In genomic region chr3:149003653-149004305, GRCh38 we compare ENCODE assay signal across 10 cellular contexts. TPM values are rescaled to one million over a fixed set of nuclear protein-coding genes. Genes with fewer than 3 reads are reported as not detected.
DNase-seq lines count a peak whose midpoint lies in the region; ATAC-seq and TF ChIP-seq lines count a peak whose summit lies in the region.
"Had no signal": no experiment of that assay in that cellular context is flagged by ENCODE, and none has a peak within 500 bp of the region (broad histone marks: within the 10 kb centered on the region; RNA-seq: fewer than 3 reads in every experiment).

No MANE protein-coding gene starts in this region.

- no peak overlapping the region for H3K4me3 ChIP-seq in psoas muscle

- ATAC-seq in HG02763 (IDR thresholded peaks at IDR 0.05; ENCODE audit: unreplicated experiment) (peak; percentile 77), psoas muscle (peak in 1 of 4 donors; percentile 2)

- no peaks in the 10 kb centered on the region for H3K27me3 ChIP-seq in psoas muscle (ENCODE audit: insufficient read depth in 3 of 3, low read length in 2 of 3)

- intact Hi-C loops in activated naive CD4-positive, alpha-beta T cell treated with anti-CD3 and anti-CD28 coated beads for 36 hours (cut with micrococcal nuclease) = no loop called here
- intact Hi-C loops in psoas muscle (cut with DNase I) = no loop called here

- peaks cover 14% of the 10 kb centered on the region for H3K4me1 Mint-ChIP-seq in activated naive CD4-positive, alpha-beta T cell treated with anti-CD3 and anti-CD28 coated beads for 36 hours (ENCODE audit: low read depth)

- TF ChIP-seq CTCF in psoas muscle (IDR thresholded peaks at IDR 0.05) = no peak

- peaks cover 0 to 59% of the 10 kb centered on the region in 2 donors for H3K36me3 ChIP-seq in psoas muscle (ENCODE audit: insufficient read depth in 1 of 2, low read depth in 1 of 2)

- H3K4me1 ChIP-seq in psoas muscle = peaks cover 85% of the 10 kb centered on the region

- H3K36me3 Mint-ChIP-seq in activated naive CD4-positive, alpha-beta T cell treated with anti-CD3 and anti-CD28 coated beads for 36 hours (ENCODE audit: low read depth) = peaks cover 30% of the 10 kb centered on the region

- 65 to 85% (median 70%) methylated on average over 6 of the region's 6 CpGs for WGBS in psoas muscle, 3 donors

- H3K9me3 Mint-ChIP-seq in activated naive CD4-positive, alpha-beta T cell treated with anti-CD3 and anti-CD28 coated beads for 36 hours = no peaks in the 10 kb centered on the region
- H3K9me3 Mint-ChIP-seq: naive B cell had no signal

- no peak overlapping the region for H3K27ac Mint-ChIP-seq in activated naive CD4-positive, alpha-beta T cell treated with anti-CD3 and anti-CD28 coated beads for 36 hours

- H3K9me3 ChIP-seq in psoas muscle = no peaks in the 10 kb centered on the region

- no peak overlapping the region for H3K4me3 Mint-ChIP-seq in activated naive CD4-positive, alpha-beta T cell treated with anti-CD3 and anti-CD28 coated beads for 36 hours

- POLR2A ChIA-PET in HEK293T (lab: Yijun Ruan, JAX) = no interaction called here

- no peaks in the 10 kb centered on the region for H3K27me3 Mint-ChIP-seq in activated naive CD4-positive, alpha-beta T cell treated with anti-CD3 and anti-CD28 coated beads for 36 hours (ENCODE audit: low read depth)
- H3K27me3 Mint-ChIP-seq: naive B cell had no signal

- peak overlapping the region; percentile 92 for H3K27ac ChIP-seq in psoas muscle
- H3K27ac ChIP-seq: C4-2B had no signal

- CTCF ChIA-PET in activated naive CD4-positive, alpha-beta T cell treated with anti-CD3 and anti-CD28 coated beads for 36 hours (lab: Charles Lee) = interaction anchor here (0.6 kb wide), 1 partner anchor 900 kb away, joined by 3 read pairs; no protein-coding TSS in a partner anchor
- CTCF ChIA-PET in HEK293T (lab: Yijun Ruan, JAX) = no interaction called here

- peak; percentile 12 for DNase-seq in activated naive CD4-positive, alpha-beta T cell treated with anti-CD3 and anti-CD28 coated beads for 36 hours
- no peak for DNase-seq in activated naive CD4-positive, alpha-beta T cell treated with Interleukin-2 at 50 U/mL for 16 hours
- peak; percentile 79 for DNase-seq in NCI-H748 (lab: John Stamatoyannopoulos, UW; ENCODE audit: unreplicated experiment)
- DNase-seq in psoas muscle = no peak
- DNase-seq in HEK293T (ENCODE audit: extremely low spot score) = no peak
- no peak for DNase-seq in ecto neural progenitor cell (ENCODE audit: low spot score)
- no peak for DNase-seq in stimulated activated CD4-positive, alpha-beta T cell treated with anti-CD3 and anti-CD28 coated beads, Interleukin-4, amount 100 ng/mL, for 4 hours
- DNase-seq: naive B cell had no signal

TF ChIP-seq in HEK293T, 16 proteins besides CTCF, POLR2A, EP300 and RAD21:
- TF ChIP-seq ARNT (IDR thresholded peaks at IDR 0.05) = no peak
- no peak for TF ChIP-seq ELF4 (IDR thresholded peaks at IDR 0.05)
- no peak for TF ChIP-seq FOXM1 (IDR thresholded peaks at IDR 0.05; ENCODE audit: borderline replicate concordance)
- no peak for TF ChIP-seq SUZ12 (IDR thresholded peaks at IDR 0.05)
- no peak for TF ChIP-seq ZNF384 (IDR thresholded peaks at IDR 0.05)
- no peak for TF ChIP-seq HDGF (IDR thresholded peaks at IDR 0.05; ENCODE audit: borderline replicate concordance)
- no peak for TF ChIP-seq TARDBP (IDR thresholded peaks at IDR 0.05)
- no peak for TF ChIP-seq SP1 (IDR thresholded peaks at IDR 0.05)
- no peak for TF ChIP-seq PKNOX1 (IDR thresholded peaks at IDR 0.05)
- TF ChIP-seq L3MBTL2 (conservative IDR thresholded peaks at IDR 0.05) = no peak
- no peak for TF ChIP-seq FOXA1 (IDR thresholded peaks at IDR 0.05)
- TF ChIP-seq LEF1 (IDR thresholded peaks at IDR 0.05; ENCODE audit: borderline replicate concordance) = no peak
- TF ChIP-seq FOXK2 (IDR thresholded peaks at IDR 0.05) = no peak
- no peak for TF ChIP-seq CTBP1 (IDR thresholded peaks at IDR 0.05; ENCODE audit: borderline replicate concordance)
- TF ChIP-seq NFRKB (IDR thresholded peaks at IDR 0.05) = no peak
- no peak for TF ChIP-seq BHLHE40 (IDR thresholded peaks at IDR 0.05; ENCODE audit: borderline replicate concordance)
TF ChIP-seq in HEK293T: peak in this region for 0.

RNA-seq across cellular contexts. Expression of gene GYG1, which starts 12.4 kb away (rescaled TPM):
- total RNA-seq in activated naive CD4-positive, alpha-beta T cell treated with anti-CD3 and anti-CD28 coated beads for 36 hours = 10 to 100 TPM; 13.5 to 13.9 TPM
- 100 to 1,000 TPM; 305 to 550 (median 419) TPM for total RNA-seq in psoas muscle
- 100 to 1,000 TPM; 164 to 373 (median 338) TPM for polyA plus RNA-seq in psoas muscle

Comparison
In these comparisons a context has a peak if more than half of its experiments do, and no peak if none do; other contexts are left out.
1. DNase-seq: peak in activated naive CD4-positive, alpha-beta T cell treated with anti-CD3 and anti-CD28 coated beads for 36 hours (single experiment) and NCI-H748 (single experiment); none in activated naive CD4-positive, alpha-beta T cell treated with Interleukin-2 at 50 U/mL for 16 hours (single experiment), psoas muscle (0 of 2), HEK293T (single experiment), ecto neural progenitor cell (single experiment) and stimulated activated CD4-positive, alpha-beta T cell treated with anti-CD3 and anti-CD28 coated beads, Interleukin-4, amount 100 ng/mL, for 4 hours (0 of 2).
2. RNA of gene GYG1, which starts 12.4 kb away (total RNA-seq): 305 to 550 TPM in psoas muscle; 13.5 to 13.9 TPM in activated naive CD4-positive, alpha-beta T cell treated with anti-CD3 and anti-CD28 coated beads for 36 hours; every median in the first group is over 10 times any median in the second.